ENCODE assay signal across 8 cellular contexts in the genomic region with DNA sequence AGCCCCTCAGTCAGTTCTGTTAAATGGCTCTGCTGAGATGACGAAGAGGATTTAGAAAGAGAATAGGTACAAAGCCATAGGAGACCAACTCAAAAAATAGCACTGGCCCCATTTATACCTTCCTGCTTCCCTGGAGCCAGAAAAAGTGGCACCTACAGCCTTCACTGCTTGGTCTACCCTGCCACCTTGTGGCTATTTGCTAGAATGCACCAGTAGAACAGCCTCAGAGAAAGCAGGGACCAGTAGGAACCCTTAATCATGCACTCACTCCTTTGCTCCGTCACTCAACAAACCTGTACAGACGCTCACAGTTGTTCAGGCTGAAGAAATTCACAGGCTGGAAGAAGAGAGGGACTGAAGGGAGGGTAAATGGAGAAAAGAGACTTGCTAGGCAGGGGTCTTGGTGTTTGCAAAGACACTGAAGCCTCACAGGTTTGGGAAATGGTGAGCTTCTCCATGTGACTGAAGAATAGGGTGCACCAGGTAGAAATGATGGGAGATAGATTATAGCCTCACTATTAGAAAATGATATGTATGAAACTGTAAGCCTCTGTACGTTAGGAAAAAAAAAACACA. TPM values are rescaled to one million over a fixed set of nuclear protein-coding genes. Genes with fewer than 3 reads are reported as not detected.
DNase-seq lines count a peak whose midpoint lies in the region; ATAC-seq and TF ChIP-seq lines count a peak whose summit lies in the region.

No MANE protein-coding gene starts in this region.

- no peak overlapping the region for H3K27ac ChIP-seq in liver (ENCODE audit: low read depth in 1 of 2, low read length in 2 of 2)

- WGBS in liver: 17% methylated on average over 4 of the region's 4 CpGs

- peak; percentile 100 for TF ChIP-seq RAD21 in liver (IDR thresholded peaks at IDR 0.05)

- no peaks in the 10 kb centered on the region for H3K9me3 ChIP-seq in liver (ENCODE audit: control insufficient read depth in 4 of 4, low read length in 3 of 4)

- H3K27me3 ChIP-seq in liver (ENCODE audit: control insufficient read depth in 4 of 4, insufficient read depth in 4 of 4, low read length in 3 of 4): no peaks in the 10 kb centered on the region

- no peak overlapping the region for H3K9ac ChIP-seq in liver (ENCODE audit: low read depth in 1 of 2, low read length in 2 of 2)

- peak; percentile 89 for ATAC-seq in HG03432 (IDR thresholded peaks at IDR 0.05; ENCODE audit: unreplicated experiment)
- peak; percentile 79 to 80 for ATAC-seq in activated CD4-positive, CD25-positive, alpha-beta regulatory T cell treated with anti-CD3 and anti-CD28 coated beads, Interleukin-2, amount 50 U/mL, for 24 hours

- no peaks in the 10 kb centered on the region for H3K36me3 ChIP-seq in liver (ENCODE audit: control insufficient read depth in 4 of 4, insufficient read depth in 3 of 4, low read depth in 1 of 4, low read length in 3 of 4)

- peaks cover 0 to 8% (median 6%) of the 10 kb centered on the region in 4 donors for H3K4me1 ChIP-seq in liver (ENCODE audit: control insufficient read depth in 4 of 4, insufficient read depth in 4 of 4, low read length in 3 of 4)

- DNase-seq in C1 segment of cervical spinal cord (lab: John Stamatoyannopoulos, UW): peak in 10 of 14 donors; percentile 23 to 59 (median 40)
- DNase-seq in GM19240 (ENCODE audit: insufficient read length, low spot score): peak; percentile 50
- peak; percentile 18 for DNase-seq in NCI-H446 treated with DMSO at 0.1 percent for 48 hours (lab: John Stamatoyannopoulos, UW)
- peak; percentile 68 for DNase-seq in cerebellum (ENCODE audit: low spot score)
- DNase-seq in stimulated activated CD8-positive, alpha-beta memory T cell treated with anti-CD3 and anti-CD28 coated beads, Interleukin-12 subunit alpha, Interleukin-12 subunit beta, amount 100 ng/mL, for 4 hours (ENCODE audit: low read depth): peak; percentile 31

- H3K4me3 ChIP-seq in liver (ENCODE audit: low read depth in 1 of 3, low read length in 3 of 3): no peak overlapping the region

- TF ChIP-seq CTCF in liver (IDR thresholded peaks at IDR 0.05; ENCODE audit: low read depth, low read length, missing input control): peak; percentile 97

TF ChIP-seq in liver, 16 proteins besides CTCF, POLR2A, EP300 and RAD21:
- TF ChIP-seq EGR1 (IDR thresholded peaks at IDR 0.05; ENCODE audit: low read depth in 2 of 2): no peak
- TF ChIP-seq JUND (IDR thresholded peaks at IDR 0.05): no peak
- TF ChIP-seq HNF4A (conservative IDR thresholded peaks at IDR 0.05): no peak
- TF ChIP-seq GABPA (IDR thresholded peaks at IDR 0.05 in 1 of 2, conservative IDR thresholded peaks at IDR 0.05 in 1 of 2): no peak
- TF ChIP-seq FOXA2 (IDR thresholded peaks at IDR 0.05): no peak
- TF ChIP-seq, protein P1, sequence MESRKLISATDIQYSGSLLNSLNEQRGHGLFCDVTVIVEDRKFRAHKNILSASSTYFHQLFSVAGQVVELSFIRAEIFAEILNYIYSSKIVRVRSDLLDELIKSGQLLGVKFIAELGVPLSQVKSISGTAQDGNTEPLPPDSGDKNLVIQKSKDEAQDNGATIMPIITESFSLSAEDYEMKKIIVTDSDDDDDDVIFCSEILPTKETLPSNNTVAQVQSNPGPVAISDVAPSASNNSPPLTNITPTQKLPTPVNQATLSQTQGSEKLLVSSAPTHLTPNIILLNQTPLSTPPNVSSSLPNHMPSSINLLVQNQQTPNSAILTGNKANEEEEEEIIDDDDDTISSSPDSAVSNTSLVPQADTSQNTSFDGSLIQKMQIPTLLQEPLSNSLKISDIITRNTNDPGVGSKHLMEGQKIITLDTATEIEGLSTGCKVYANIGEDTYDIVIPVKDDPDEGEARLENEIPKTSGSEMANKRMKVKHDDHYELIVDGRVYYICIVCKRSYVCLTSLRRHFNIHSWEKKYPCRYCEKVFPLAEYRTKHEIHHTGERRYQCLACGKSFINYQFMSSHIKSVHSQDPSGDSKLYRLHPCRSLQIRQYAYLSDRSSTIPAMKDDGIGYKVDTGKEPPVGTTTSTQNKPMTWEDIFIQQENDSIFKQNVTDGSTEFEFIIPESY (IDR thresholded peaks at IDR 0.05): no peak
- TF ChIP-seq, protein P2, sequence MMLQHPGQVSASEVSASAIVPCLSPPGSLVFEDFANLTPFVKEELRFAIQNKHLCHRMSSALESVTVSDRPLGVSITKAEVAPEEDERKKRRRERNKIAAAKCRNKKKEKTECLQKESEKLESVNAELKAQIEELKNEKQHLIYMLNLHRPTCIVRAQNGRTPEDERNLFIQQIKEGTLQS (IDR thresholded peaks at IDR 0.05): no peak
- no peak for TF ChIP-seq TAF1 (conservative IDR thresholded peaks at IDR 0.05)
- no peak for TF ChIP-seq NR2F2 (IDR thresholded peaks at IDR 0.05)
- TF ChIP-seq YY1 (IDR thresholded peaks at IDR 0.05): no peak

RNA-seq across cellular contexts. Expression of a gene that starts 12.1 kb away (rescaled TPM):
- total RNA-seq in cerebellum (not detected), liver (not detected)
- not detected for polyA plus RNA-seq in liver

RNA-seq across cellular contexts. Expression of a gene that starts 30.8 kb away (rescaled TPM):
- total RNA-seq in cerebellum (6.6 TPM), liver (10 to 100 TPM in 1 of 2 donors, 1 to 10 TPM in 1; 7.8 to 71.8 TPM)
- polyA plus RNA-seq in liver: 10 to 100 TPM in 1 of 2 donors, 1 to 10 TPM in 1; 9.1 to 17.6 TPM

RNA-seq across cellular contexts. Expression of a gene that starts 44.3 kb away (rescaled TPM):
- total RNA-seq in cerebellum (10.0 TPM), liver (not detected)
- polyA plus RNA-seq in liver: not detected

Comparison
In these comparisons a context has a peak if more than half of its experiments do, and no peak if none do; other contexts are left out.
1. DNase-seq: peak in every context shown above with its lines; median percentile 68 in cerebellum; 50 in GM19240; 40 in C1 segment of cervical spinal cord; 31 in stimulated activated CD8-positive, alpha-beta memory T cell treated with anti-CD3 and anti-CD28 coated beads, Interleukin-12 subunit alpha, Interleukin-12 subunit beta, amount 100 ng/mL, for 4 hours; 18 in NCI-H446 treated with DMSO at 0.1 percent for 48 hours.
2. RNA of a gene that starts 44.3 kb away (total RNA-seq): 10.0 TPM in cerebellum (single experiment); not detected in liver; every median in the first group is over 10 times any median in the second.